Comparison of ENCODE assay signal across 27 cellular contexts in the genomic region with DNA sequence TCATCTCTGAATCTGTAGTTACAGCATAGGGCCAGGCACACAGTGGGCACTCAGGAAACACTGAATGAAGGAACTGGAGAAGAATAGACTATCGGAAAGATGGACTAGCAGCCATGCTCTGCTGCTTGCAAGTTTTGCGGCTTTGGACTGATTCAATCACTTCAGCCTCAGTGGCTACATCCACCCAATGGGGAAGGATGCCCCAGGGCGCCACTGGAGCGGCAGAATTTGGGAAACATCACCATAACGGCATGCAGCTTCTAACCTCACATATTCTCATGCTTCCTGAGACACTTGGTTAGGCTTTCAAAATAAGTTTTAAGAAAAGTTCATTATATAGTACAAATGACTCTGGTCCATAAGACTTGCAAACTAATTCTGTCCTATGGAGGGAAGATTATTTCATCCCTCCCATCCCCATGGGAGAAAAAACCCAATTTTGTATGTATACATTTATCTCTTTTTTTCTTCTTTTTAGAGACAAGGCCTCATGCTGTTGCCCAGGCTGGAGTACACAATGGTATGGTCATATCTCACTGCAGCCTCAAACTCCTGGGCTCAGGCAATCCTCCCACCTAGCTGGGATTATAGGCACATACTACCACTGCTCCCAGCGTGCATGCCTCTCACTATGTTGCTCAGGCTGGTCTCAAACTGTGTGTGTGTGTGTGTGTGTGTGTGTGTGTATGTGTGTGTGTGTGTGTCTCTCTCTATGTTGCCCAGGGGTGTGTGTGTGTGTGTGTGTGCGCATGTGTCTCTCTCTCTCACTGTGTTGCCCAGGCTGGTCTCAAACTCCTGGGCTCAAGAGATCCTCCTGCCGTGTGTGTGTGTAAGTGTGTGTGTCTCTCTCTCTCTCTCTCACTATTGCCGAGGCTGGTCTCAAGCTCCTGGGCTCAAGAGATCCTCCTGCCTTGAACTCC.
"Had no signal": no experiment of that assay in that cellular context is flagged by ENCODE, and none has a peak within 500 bp of the region (broad histone marks: within the 10 kb centered on the region; RNA-seq: fewer than 3 reads in every experiment).

No MANE protein-coding gene starts in this region.

- H3K27ac Mint-ChIP-seq: activated CD8-positive, alpha-beta memory T cell treated with anti-CD3 and anti-CD28 coated beads, Interleukin-2, amount 10 ng/mL, durations not matched to agents 7 days and 5 days; activated CD8-positive, alpha-beta T cell treated with anti-CD3 and anti-CD28 coated beads, Interleukin-2, amount 10 ng/mL, durations not matched to agents 7 days and 5 days; activated naive CD4-positive, alpha-beta T cell treated with anti-CD3 and anti-CD28 coated beads for 36 hours; activated naive CD8-positive, alpha-beta T cell; activated T-helper 17 cell treated with anti-CD3 and anti-CD28 coated beads, Interleukin-2, amount 50 U/mL, for 72 hours; T-helper 2 cell treated with Interferon-gamma antibody and Interleukin-4, amounts not matched to agents 5 μg/mL and 100 μg/mL, for 36 hours had no signal

- H3K4me3 Mint-ChIP-seq: activated CD8-positive, alpha-beta memory T cell treated with anti-CD3 and anti-CD28 coated beads, Interleukin-2, amount 10 ng/mL, durations not matched to agents 7 days and 5 days; activated CD8-positive, alpha-beta T cell treated with anti-CD3 and anti-CD28 coated beads, Interleukin-2, amount 10 ng/mL, durations not matched to agents 7 days and 5 days; activated naive CD4-positive, alpha-beta T cell treated with anti-CD3 and anti-CD28 coated beads for 36 hours; activated naive CD8-positive, alpha-beta T cell; activated T-helper 17 cell treated with anti-CD3 and anti-CD28 coated beads, Interleukin-2, amount 50 U/mL, for 72 hours; T-helper 2 cell treated with Interferon-gamma antibody and Interleukin-4, amounts not matched to agents 5 μg/mL and 100 μg/mL, for 36 hours had no signal

- ATAC-seq: activated CD4-positive, CD25-positive, alpha-beta regulatory T cell treated with anti-CD3 and anti-CD28 coated beads, Interleukin-2, amount 50 U/mL, for 24 hours; activated CD8-positive, alpha-beta memory T cell treated with anti-CD3 and anti-CD28 coated beads, Interleukin-2, amount 10 ng/mL, durations not matched to agents 7 days and 5 days; activated CD8-positive, alpha-beta T cell treated with anti-CD3 and anti-CD28 coated beads, Interleukin-2, amount 10 ng/mL, durations not matched to agents 7 days and 5 days; activated T-helper 17 cell treated with anti-CD3 and anti-CD28 coated beads, Interleukin-2, amount 50 U/mL, for 72 hours; Right ventricle myocardium inferior had no signal

- H3K9me3 Mint-ChIP-seq: activated naive CD4-positive, alpha-beta T cell treated with anti-CD3 and anti-CD28 coated beads for 36 hours; activated T-helper 17 cell treated with anti-CD3 and anti-CD28 coated beads, Interleukin-2, amount 50 U/mL, for 72 hours; T-helper 2 cell treated with Interferon-gamma antibody and Interleukin-4, amounts not matched to agents 5 μg/mL and 100 μg/mL, for 36 hours had no signal

- DNase-seq: activated CD4-positive, alpha-beta T cell treated with anti-CD3 and anti-CD28 coated beads for 4 hours; activated CD4-positive, alpha-beta T cell treated with anti-CD3 and anti-CD28 coated beads, Interleukin-2, amount 50 U/mL, for 4 hours; activated CD8-positive, alpha-beta memory T cell treated with anti-CD3 and anti-CD28 coated beads, Interleukin-2, amount 10 ng/mL, durations not matched to agents 7 days and 5 days; activated CD8-positive, alpha-beta T cell treated with anti-CD3 and anti-CD28 coated beads, Interleukin-2, amount 10 ng/mL, durations not matched to agents 7 days and 5 days; activated gamma-delta T cell; activated naive CD4-positive, alpha-beta T cell treated with anti-CD3 and anti-CD28 coated beads for 36 hours; activated T-cell treated with anti-CD3 and anti-CD28 coated beads, Interleukin-2, amount 50 U/mL, for 48 hours; brain microvascular endothelial cell; Kasumi-1; KBM-7; NCI-H1092; NCI-H1417; NCI-H1694; NCI-H2029 treated with DMSO at 0.1 percent for 48 hours; NCI-H345; NCI-H510A; NCI-H526 treated with DMSO at 0.1 percent for 48 hours; NCI-H82; RPMI8226; T-helper 1 cell had no signal

- H3K4me3 ChIP-seq: cardiac muscle cell, SK-N-MC had no signal

- H3K27ac ChIP-seq: brain microvascular endothelial cell, cardiac muscle cell, SK-N-MC had no signal

- H3K27me3 Mint-ChIP-seq: activated CD8-positive, alpha-beta memory T cell treated with anti-CD3 and anti-CD28 coated beads, Interleukin-2, amount 10 ng/mL, durations not matched to agents 7 days and 5 days; activated naive CD8-positive, alpha-beta T cell; activated T-helper 17 cell treated with anti-CD3 and anti-CD28 coated beads, Interleukin-2, amount 50 U/mL, for 72 hours had no signal

- H3K27me3 ChIP-seq: brain microvascular endothelial cell, cardiac muscle cell had no signal
